In genomic region chr14:72925815-72926291, GRCh38 we compare ENCODE assay signal across 9 cellular contexts. TPM values are rescaled to one million over a fixed set of nuclear protein-coding genes. Genes with fewer than 3 reads are reported as not detected.
DNase-seq lines count a peak whose midpoint lies in the region; ATAC-seq, FAIRE-seq and TF ChIP-seq lines count a peak whose summit lies in the region.
"Had no signal": no experiment of that assay in that cellular context is flagged by ENCODE, and none has a peak within 500 bp of the region (broad histone marks: within the 10 kb centered on the region; RNA-seq: fewer than 3 reads in every experiment).

No MANE protein-coding gene starts in this region.

- no peaks in the 10 kb centered on the region for H3K9me3 ChIP-seq in gastrocnemius medialis

- in situ Hi-C loops in gastrocnemius medialis (cut with MboI; ENCODE audit: low sequenced_read_pairs in 4 of 4) = no loop called here

- peaks cover 29% of the 10 kb centered on the region for H3K4me1 Mint-ChIP-seq in HFFc6 (ENCODE audit: low read depth)

- DNase-seq in GM06990 (ENCODE audit: extremely low read depth, insufficient read length) (no peak), HFFc6 (no peak), foreskin keratinocyte (no peak), gastrocnemius medialis (no peak), D721Med (ENCODE audit: insufficient read length, low spot score) (no peak), HCEC 1CT (no peak), SW480 (ENCODE audit: low spot score) (no peak)

- H3K9me3 Mint-ChIP-seq in HFFc6 = no peaks in the 10 kb centered on the region

- no peak for TF ChIP-seq CTCF in GM06990 (IDR thresholded peaks at IDR 0.05; ENCODE audit: insufficient read depth, low read length, poor library complexity, severe bottlenecking)
- no peak for TF ChIP-seq CTCF in HFFc6 (IDR thresholded peaks at IDR 0.05)
- TF ChIP-seq CTCF in foreskin keratinocyte (conservative IDR thresholded peaks at IDR 0.05) = no peak
- no peak for TF ChIP-seq CTCF in gastrocnemius medialis (IDR thresholded peaks at IDR 0.05 in 4 of 5, conservative IDR thresholded peaks at IDR 0.05 in 1 of 5)
- no peak for TF ChIP-seq CTCF in D721Med (IDR thresholded peaks at IDR 0.05; ENCODE audit: insufficient read depth, missing control alignments)

- ATAC-seq in foreskin keratinocyte = peak; percentile 39
- peak; percentile 26 to 41 for ATAC-seq in gastrocnemius medialis

- H3K27ac ChIP-seq in foreskin keratinocyte = no peak overlapping the region
- peak overlapping the region; percentile 69 to 87 (median 80) for H3K27ac ChIP-seq in gastrocnemius medialis

- intact Hi-C loops in gastrocnemius medialis (cut with DNase I; ENCODE audit: low total_unique reads) = no loop called here

- H3K27me3 Mint-ChIP-seq in HFFc6 (ENCODE audit: insufficient read depth) = no peaks in the 10 kb centered on the region; the same call in 1 of the 2 replicates

- H3K27ac Mint-ChIP-seq in HFFc6 = peak overlapping the region; percentile 52; the same call in 1 of the 2 replicates

- TF ChIP-seq POLR2A in Raji (IDR thresholded peaks at IDR 0.05; ENCODE audit: insufficient read depth, low read depth, low read length) (peak; percentile 25; the same call in 1 of the 2 replicates), gastrocnemius medialis (IDR thresholded peaks at IDR 0.05) (no peak)

- peak overlapping the region; percentile 87 for H3K4me3 ChIP-seq in GM06990 (replicated peaks; ENCODE audit: low read depth, low read length)
- H3K4me3 ChIP-seq in gastrocnemius medialis = peak overlapping the region; percentile 63 to 95 (median 70)

- peaks cover 4% of the 10 kb centered on the region for H3K4me1 ChIP-seq in foreskin keratinocyte
- H3K4me1 ChIP-seq in gastrocnemius medialis = peaks cover 4 to 12% of the 10 kb centered on the region in 2 donors

- no peaks in the 10 kb centered on the region; the same call in 1 of the 2 replicates for H3K36me3 ChIP-seq in GM06990 (ENCODE audit: control insufficient read depth, insufficient read depth, low read length)
- no peaks in the 10 kb centered on the region for H3K36me3 ChIP-seq in gastrocnemius medialis

- H3K27me3 ChIP-seq in GM06990 (replicated peaks; ENCODE audit: control insufficient read depth, insufficient read depth, low read length) (no peaks in the 10 kb centered on the region), foreskin keratinocyte (no peaks in the 10 kb centered on the region), gastrocnemius medialis (no peaks in the 10 kb centered on the region)

- H3K36me3 Mint-ChIP-seq in HFFc6 (ENCODE audit: low read depth) = peaks cover 5% of the 10 kb centered on the region; the same call in 1 of the 2 replicates

- no peak for FAIRE-seq in D721Med (lab: Jason Lieb, UNC)

- peak overlapping the region; percentile 92 for H3K4me3 Mint-ChIP-seq in HFFc6

RNA-seq across cellular contexts. Expression of gene DCAF4, which starts 0.4 kb away (rescaled TPM):
- total RNA-seq in HFFc6 (2021; fragmentation: NEBNext Ultra II Directional; extraction: Animal tissue kit (Norgen Biotek cat#: 25700)) = 10 to 100 TPM; 14.4 to 20.0 (median 16.2) TPM
- total RNA-seq in foreskin keratinocyte (17.1 and 32.4 TPM in 2 replicates), gastrocnemius medialis (10 to 100 TPM; 13.9 to 38.3 (median 25.7) TPM)
- 8.6 and 16.5 TPM in 2 replicates for polyA plus RNA-seq in foreskin keratinocyte

RNA-seq across cellular contexts. Expression of gene DPF3, which starts 32.0 kb away (rescaled TPM):
- 1 to 10 TPM; 4.1 to 6.6 (median 5.4) TPM for total RNA-seq in HFFc6 (2021; fragmentation: NEBNext Ultra II Directional; extraction: Animal tissue kit (Norgen Biotek cat#: 25700))
- total RNA-seq in foreskin keratinocyte (0.18 and 0.95 TPM in 2 replicates), gastrocnemius medialis (10 to 100 TPM; 16.7 to 27.8 (median 20.3) TPM)
- 0.10 and 0.26 TPM in 2 replicates for polyA plus RNA-seq in foreskin keratinocyte
- total RNA-seq: NCI-H460 had no signal
